In the genomic region with DNA sequence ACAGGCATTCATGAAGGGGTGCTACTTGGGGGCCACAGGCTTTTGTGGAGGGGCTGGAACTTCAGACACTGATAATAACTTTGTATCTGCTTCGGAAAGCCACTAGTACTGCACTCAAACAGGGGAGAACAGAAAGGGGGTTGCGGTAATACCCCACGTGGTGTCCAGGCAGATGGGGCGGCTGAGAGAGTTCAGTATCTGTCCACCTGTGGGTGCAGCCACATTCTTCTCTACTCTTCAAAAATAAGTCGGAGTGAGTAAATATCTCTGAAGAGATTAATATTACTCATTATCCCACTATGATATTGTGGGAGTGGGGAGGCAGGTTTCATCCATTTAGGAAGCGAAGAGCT, we compare ENCODE assay signal across 3 cellular contexts.
TF ChIP-seq lines count a peak whose summit lies in the region.

No MANE protein-coding gene starts in this region.

TF ChIP-seq in A549, 52 proteins besides CTCF, POLR2A, EP300 and RAD21:
- TF ChIP-seq NR3C1 (IDR thresholded peaks at IDR 0.05) (no peak), ZSCAN20 (CRISPR knock-in tag; IDR thresholded peaks at IDR 0.05) (no peak), ZFP36 (IDR thresholded peaks at IDR 0.05; ENCODE audit: borderline replicate concordance, partially characterized antibody) (no peak), TP53 (CRISPR knock-in tag; IDR thresholded peaks at IDR 0.05) (no peak), FOSL2 (IDR thresholded peaks at IDR 0.05) (no peak), FOSL2 (CRISPR knock-in tag; IDR thresholded peaks at IDR 0.05) (no peak), EHF (CRISPR knock-in tag; IDR thresholded peaks at IDR 0.05) (no peak), PHF8 (IDR thresholded peaks at IDR 0.05; ENCODE audit: borderline replicate concordance, low read depth) (no peak), RARB (CRISPR knock-in tag; IDR thresholded peaks at IDR 0.05) (no peak)

TF ChIP-seq in GM12878, 131 proteins besides CTCF, POLR2A, EP300 and RAD21:
- TF ChIP-seq CREB1 (IDR thresholded peaks at IDR 0.05; ENCODE audit: low read depth) (no peak), HDGF (IDR thresholded peaks at IDR 0.05) (no peak), MEF2B (IDR thresholded peaks at IDR 0.05; ENCODE audit: partially characterized antibody, poor library complexity, severe bottlenecking) (no peak), POLR2AphosphoS5 (IDR thresholded peaks at IDR 0.05; ENCODE audit: low read length) (no peak), SRF (IDR thresholded peaks at IDR 0.05; ENCODE audit: low read depth in 2 of 2, low read length in 2 of 2) (no peak)
- TF ChIP-seq, protein P1, sequence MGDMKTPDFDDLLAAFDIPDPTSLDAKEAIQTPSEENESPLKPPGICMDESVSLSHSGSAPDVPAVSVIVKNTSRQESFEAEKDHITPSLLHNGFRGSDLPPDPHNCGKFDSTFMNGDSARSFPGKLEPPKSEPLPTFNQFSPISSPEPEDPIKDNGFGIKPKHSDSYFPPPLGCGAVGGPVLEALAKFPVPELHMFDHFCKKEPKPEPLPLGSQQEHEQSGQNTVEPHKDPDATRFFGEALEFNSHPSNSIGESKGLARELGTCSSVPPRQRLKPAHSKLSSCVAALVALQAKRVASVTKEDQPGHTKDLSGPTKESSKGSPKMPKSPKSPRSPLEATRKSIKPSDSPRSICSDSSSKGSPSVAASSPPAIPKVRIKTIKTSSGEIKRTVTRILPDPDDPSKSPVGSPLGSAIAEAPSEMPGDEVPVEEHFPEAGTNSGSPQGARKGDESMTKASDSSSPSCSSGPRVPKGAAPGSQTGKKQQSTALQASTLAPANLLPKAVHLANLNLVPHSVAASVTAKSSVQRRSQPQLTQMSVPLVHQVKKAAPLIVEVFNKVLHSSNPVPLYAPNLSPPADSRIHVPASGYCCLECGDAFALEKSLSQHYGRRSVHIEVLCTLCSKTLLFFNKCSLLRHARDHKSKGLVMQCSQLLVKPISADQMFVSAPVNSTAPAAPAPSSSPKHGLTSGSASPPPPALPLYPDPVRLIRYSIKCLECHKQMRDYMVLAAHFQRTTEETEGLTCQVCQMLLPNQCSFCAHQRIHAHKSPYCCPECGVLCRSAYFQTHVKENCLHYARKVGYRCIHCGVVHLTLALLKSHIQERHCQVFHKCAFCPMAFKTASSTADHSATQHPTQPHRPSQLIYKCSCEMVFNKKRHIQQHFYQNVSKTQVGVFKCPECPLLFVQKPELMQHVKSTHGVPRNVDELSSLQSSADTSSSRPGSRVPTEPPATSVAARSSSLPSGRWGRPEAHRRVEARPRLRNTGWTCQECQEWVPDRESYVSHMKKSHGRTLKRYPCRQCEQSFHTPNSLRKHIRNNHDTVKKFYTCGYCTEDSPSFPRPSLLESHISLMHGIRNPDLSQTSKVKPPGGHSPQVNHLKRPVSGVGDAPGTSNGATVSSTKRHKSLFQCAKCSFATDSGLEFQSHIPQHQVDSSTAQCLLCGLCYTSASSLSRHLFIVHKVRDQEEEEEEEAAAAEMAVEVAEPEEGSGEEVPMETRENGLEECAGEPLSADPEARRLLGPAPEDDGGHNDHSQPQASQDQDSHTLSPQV (IDR thresholded peaks at IDR 0.05): no peak
- TF ChIP-seq, protein P2, sequence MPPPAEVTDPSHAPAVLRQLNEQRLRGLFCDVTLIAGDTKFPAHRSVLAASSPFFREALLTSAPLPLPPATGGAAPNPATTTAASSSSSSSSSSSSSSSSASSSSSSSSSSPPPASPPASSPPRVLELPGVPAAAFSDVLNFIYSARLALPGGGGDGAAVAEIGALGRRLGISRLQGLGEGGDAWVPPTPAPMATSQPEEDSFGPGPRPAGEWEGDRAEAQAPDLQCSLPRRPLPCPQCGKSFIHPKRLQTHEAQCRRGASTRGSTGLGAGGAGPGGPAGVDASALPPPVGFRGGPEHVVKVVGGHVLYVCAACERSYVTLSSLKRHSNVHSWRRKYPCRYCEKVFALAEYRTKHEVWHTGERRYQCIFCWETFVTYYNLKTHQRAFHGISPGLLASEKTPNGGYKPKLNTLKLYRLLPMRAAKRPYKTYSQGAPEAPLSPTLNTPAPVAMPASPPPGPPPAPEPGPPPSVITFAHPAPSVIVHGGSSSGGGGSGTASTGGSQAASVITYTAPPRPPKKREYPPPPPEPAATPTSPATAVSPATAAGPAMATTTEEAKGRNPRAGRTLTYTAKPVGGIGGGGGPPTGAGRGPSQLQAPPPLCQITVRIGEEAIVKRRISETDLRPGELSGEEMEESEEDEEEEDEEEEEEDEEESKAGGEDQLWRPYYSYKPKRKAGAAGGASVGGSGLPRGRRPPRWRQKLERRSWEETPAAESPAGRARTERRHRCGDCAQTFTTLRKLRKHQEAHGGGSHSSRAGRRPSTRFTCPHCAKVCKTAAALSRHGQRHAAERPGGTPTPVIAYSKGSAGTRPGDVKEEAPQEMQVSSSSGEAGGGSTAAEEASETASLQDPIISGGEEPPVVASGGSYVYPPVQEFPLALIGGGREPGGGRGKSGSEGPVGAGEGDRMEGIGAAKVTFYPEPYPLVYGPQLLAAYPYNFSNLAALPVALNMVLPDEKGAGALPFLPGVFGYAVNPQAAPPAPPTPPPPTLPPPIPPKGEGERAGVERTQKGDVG (CRISPR knock-in tag; IDR thresholded peaks at IDR 0.05): no peak
- TF ChIP-seq, protein P3, sequence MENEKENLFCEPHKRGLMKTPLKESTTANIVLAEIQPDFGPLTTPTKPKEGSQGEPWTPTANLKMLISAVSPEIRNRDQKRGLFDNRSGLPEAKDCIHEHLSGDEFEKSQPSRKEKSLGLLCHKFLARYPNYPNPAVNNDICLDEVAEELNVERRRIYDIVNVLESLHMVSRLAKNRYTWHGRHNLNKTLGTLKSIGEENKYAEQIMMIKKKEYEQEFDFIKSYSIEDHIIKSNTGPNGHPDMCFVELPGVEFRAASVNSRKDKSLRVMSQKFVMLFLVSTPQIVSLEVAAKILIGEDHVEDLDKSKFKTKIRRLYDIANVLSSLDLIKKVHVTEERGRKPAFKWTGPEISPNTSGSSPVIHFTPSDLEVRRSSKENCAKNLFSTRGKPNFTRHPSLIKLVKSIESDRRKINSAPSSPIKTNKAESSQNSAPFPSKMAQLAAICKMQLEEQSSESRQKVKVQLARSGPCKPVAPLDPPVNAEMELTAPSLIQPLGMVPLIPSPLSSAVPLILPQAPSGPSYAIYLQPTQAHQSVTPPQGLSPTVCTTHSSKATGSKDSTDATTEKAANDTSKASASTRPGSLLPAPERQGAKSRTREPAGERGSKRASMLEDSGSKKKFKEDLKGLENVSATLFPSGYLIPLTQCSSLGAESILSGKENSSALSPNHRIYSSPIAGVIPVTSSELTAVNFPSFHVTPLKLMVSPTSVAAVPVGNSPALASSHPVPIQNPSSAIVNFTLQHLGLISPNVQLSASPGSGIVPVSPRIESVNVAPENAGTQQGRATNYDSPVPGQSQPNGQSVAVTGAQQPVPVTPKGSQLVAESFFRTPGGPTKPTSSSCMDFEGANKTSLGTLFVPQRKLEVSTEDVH (IDR thresholded peaks at IDR 0.05; ENCODE audit: low read depth, partially characterized antibody): no peak

TF ChIP-seq in HepG2, 621 proteins besides CTCF, POLR2A, EP300 and RAD21:
- TF ChIP-seq FLYWCH1 (CRISPR knock-in tag; IDR thresholded peaks at IDR 0.05): no peak
- TF ChIP-seq, protein P4, sequence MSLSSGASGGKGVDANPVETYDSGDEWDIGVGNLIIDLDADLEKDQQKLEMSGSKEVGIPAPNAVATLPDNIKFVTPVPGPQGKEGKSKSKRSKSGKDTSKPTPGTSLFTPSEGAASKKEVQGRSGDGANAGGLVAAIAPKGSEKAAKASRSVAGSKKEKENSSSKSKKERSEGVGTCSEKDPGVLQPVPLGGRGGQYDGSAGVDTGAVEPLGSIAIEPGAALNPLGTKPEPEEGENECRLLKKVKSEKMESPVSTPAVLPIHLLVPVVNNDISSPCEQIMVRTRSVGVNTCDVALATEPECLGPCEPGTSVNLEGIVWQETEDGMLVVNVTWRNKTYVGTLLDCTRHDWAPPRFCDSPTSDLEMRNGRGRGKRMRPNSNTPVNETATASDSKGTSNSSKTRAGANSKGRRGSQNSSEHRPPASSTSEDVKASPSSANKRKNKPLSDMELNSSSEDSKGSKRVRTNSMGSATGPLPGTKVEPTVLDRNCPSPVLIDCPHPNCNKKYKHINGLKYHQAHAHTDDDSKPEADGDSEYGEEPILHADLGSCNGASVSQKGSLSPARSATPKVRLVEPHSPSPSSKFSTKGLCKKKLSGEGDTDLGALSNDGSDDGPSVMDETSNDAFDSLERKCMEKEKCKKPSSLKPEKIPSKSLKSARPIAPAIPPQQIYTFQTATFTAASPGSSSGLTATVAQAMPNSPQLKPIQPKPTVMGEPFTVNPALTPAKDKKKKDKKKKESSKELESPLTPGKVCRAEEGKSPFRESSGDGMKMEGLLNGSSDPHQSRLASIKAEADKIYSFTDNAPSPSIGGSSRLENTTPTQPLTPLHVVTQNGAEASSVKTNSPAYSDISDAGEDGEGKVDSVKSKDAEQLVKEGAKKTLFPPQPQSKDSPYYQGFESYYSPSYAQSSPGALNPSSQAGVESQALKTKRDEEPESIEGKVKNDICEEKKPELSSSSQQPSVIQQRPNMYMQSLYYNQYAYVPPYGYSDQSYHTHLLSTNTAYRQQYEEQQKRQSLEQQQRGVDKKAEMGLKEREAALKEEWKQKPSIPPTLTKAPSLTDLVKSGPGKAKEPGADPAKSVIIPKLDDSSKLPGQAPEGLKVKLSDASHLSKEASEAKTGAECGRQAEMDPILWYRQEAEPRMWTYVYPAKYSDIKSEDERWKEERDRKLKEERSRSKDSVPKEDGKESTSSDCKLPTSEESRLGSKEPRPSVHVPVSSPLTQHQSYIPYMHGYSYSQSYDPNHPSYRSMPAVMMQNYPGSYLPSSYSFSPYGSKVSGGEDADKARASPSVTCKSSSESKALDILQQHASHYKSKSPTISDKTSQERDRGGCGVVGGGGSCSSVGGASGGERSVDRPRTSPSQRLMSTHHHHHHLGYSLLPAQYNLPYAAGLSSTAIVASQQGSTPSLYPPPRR (CRISPR knock-in tag; IDR thresholded peaks at IDR 0.05; ENCODE audit: borderline replicate concordance): no peak
- TF ChIP-seq, protein P5, sequence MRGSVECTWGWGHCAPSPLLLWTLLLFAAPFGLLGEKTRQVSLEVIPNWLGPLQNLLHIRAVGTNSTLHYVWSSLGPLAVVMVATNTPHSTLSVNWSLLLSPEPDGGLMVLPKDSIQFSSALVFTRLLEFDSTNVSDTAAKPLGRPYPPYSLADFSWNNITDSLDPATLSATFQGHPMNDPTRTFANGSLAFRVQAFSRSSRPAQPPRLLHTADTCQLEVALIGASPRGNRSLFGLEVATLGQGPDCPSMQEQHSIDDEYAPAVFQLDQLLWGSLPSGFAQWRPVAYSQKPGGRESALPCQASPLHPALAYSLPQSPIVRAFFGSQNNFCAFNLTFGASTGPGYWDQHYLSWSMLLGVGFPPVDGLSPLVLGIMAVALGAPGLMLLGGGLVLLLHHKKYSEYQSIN (CRISPR knock-in tag; IDR thresholded peaks at IDR 0.05; ENCODE audit: borderline replicate concordance): no peak
- TF ChIP-seq, protein P6, sequence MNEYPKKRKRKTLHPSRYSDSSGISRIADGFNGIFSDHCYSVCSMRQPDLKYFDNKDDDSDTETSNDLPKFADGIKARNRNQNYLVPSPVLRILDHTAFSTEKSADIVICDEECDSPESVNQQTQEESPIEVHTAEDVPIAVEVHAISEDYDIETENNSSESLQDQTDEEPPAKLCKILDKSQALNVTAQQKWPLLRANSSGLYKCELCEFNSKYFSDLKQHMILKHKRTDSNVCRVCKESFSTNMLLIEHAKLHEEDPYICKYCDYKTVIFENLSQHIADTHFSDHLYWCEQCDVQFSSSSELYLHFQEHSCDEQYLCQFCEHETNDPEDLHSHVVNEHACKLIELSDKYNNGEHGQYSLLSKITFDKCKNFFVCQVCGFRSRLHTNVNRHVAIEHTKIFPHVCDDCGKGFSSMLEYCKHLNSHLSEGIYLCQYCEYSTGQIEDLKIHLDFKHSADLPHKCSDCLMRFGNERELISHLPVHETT (CRISPR knock-in tag; conservative IDR thresholded peaks at IDR 0.05): no peak
- no peak for TF ChIP-seq SP5 (CRISPR knock-in tag; IDR thresholded peaks at IDR 0.05; ENCODE audit: borderline replicate concordance, low read depth)
- no peak for TF ChIP-seq ZNF562 (CRISPR knock-in tag; IDR thresholded peaks at IDR 0.05; ENCODE audit: borderline replicate concordance)
- no peak for TF ChIP-seq ZNF260 (CRISPR knock-in tag; IDR thresholded peaks at IDR 0.05; ENCODE audit: borderline replicate concordance, low read depth)
- TF ChIP-seq, protein P7, sequence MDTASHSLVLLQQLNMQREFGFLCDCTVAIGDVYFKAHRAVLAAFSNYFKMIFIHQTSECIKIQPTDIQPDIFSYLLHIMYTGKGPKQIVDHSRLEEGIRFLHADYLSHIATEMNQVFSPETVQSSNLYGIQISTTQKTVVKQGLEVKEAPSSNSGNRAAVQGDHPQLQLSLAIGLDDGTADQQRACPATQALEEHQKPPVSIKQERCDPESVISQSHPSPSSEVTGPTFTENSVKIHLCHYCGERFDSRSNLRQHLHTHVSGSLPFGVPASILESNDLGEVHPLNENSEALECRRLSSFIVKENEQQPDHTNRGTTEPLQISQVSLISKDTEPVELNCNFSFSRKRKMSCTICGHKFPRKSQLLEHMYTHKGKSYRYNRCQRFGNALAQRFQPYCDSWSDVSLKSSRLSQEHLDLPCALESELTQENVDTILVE (CRISPR knock-in tag; IDR thresholded peaks at IDR 0.05): no peak
- no peak for TF ChIP-seq ATF7-NPFF (CRISPR knock-in tag; IDR thresholded peaks at IDR 0.05; ENCODE audit: low read depth)
- no peak for TF ChIP-seq RXRB (CRISPR knock-in tag; IDR thresholded peaks at IDR 0.05; ENCODE audit: borderline replicate concordance)
- no peak for TF ChIP-seq FOXM1 (CRISPR knock-in tag; IDR thresholded peaks at IDR 0.05)
- TF ChIP-seq ZNF24 (IDR thresholded peaks at IDR 0.05): no peak
